Comparison of ENCODE assay signal across 8 cellular contexts in genomic region chr12:80083892-80084614, GRCh38. TPM values are rescaled to one million over a fixed set of nuclear protein-coding genes. Genes with fewer than 3 reads are reported as not detected.
DNase-seq lines count a peak whose midpoint lies in the region; ATAC-seq lines count a peak whose summit lies in the region.
"Not testable (repeated sequence)": the region's sequence is repeated elsewhere in the genome, so short reads cannot be mapped to it uniquely, and the experiment has no call there.

No MANE protein-coding gene starts in this region.

- H3K4me1 Mint-ChIP-seq in activated naive CD8-positive, alpha-beta T cell treated with anti-CD3 and anti-CD28 coated beads, Interleukin-2, amount 10 ng/mL, durations not matched to agents 7 days and 5 days: not testable (repeated sequence)
- H3K4me1 Mint-ChIP-seq in naive thymus-derived CD4-positive, alpha-beta T cell: peaks cover 6 to 28% (median 19%) of the 10 kb centered on the region in 7 donors

- not testable (repeated sequence) for H3K27me3 ChIP-seq in naive thymus-derived CD4-positive, alpha-beta T cell (ENCODE audit: control insufficient read depth in 2 of 2, insufficient read depth in 2 of 2, low read length in 2 of 2)

- H3K27ac ChIP-seq in naive thymus-derived CD4-positive, alpha-beta T cell (ENCODE audit: low read depth, low read length): not testable (repeated sequence)

- ATAC-seq in GM21529 (IDR thresholded peaks at IDR 0.05; ENCODE audit: unreplicated experiment) (peak; percentile 78), HG03354 (IDR thresholded peaks at IDR 0.05; ENCODE audit: poor library complexity, severe bottlenecking, unreplicated experiment) (peak; percentile 69)
- ATAC-seq in activated naive CD8-positive, alpha-beta T cell treated with anti-CD3 and anti-CD28 coated beads, Interleukin-2, amount 10 ng/mL, durations not matched to agents 7 days and 5 days (ENCODE audit: low read depth): peak; percentile 96
- peak; percentile 96 for ATAC-seq in naive thymus-derived CD4-positive, alpha-beta T cell

- H3K27ac Mint-ChIP-seq in activated naive CD8-positive, alpha-beta T cell treated with anti-CD3 and anti-CD28 coated beads, Interleukin-2, amount 10 ng/mL, durations not matched to agents 7 days and 5 days: peak overlapping the region; percentile 39
- H3K27ac Mint-ChIP-seq in naive thymus-derived CD4-positive, alpha-beta T cell: peak overlapping the region; percentile 22 to 92 (median 64)

- peaks cover 5 to 15% of the 10 kb centered on the region in 2 donors for H3K4me1 ChIP-seq in naive thymus-derived CD4-positive, alpha-beta T cell (ENCODE audit: control insufficient read depth in 2 of 2, insufficient read depth in 2 of 2, low read length in 2 of 2)

- not testable (repeated sequence) for H3K9me3 Mint-ChIP-seq in activated naive CD8-positive, alpha-beta T cell treated with anti-CD3 and anti-CD28 coated beads, Interleukin-2, amount 10 ng/mL, durations not matched to agents 7 days and 5 days
- peaks cover 14 to 50% (median 37%) of the 10 kb centered on the region in 11 donors for H3K9me3 Mint-ChIP-seq in naive thymus-derived CD4-positive, alpha-beta T cell

- intact Hi-C loops in naive thymus-derived CD4-positive, alpha-beta T cell (cut with micrococcal nuclease): loop anchor here in 1 of 2 donors (1.0 to 10.0 kb wide), 2 partner anchors 101 to 149 kb away; partner anchors contain the start of gene PPP1R12A

- not testable (repeated sequence) for H3K36me3 ChIP-seq in naive thymus-derived CD4-positive, alpha-beta T cell (ENCODE audit: control insufficient read depth in 2 of 3, insufficient read depth in 3 of 3, low read length in 3 of 3)

- not testable (repeated sequence) for H3K9me3 ChIP-seq in naive thymus-derived CD4-positive, alpha-beta T cell (ENCODE audit: control insufficient read depth in 2 of 3, low read length in 3 of 3)

- H3K4me3 ChIP-seq in naive thymus-derived CD4-positive, alpha-beta T cell (ENCODE audit: low read length): peak overlapping the region; percentile 27

- H3K36me3 Mint-ChIP-seq in activated naive CD8-positive, alpha-beta T cell treated with anti-CD3 and anti-CD28 coated beads, Interleukin-2, amount 10 ng/mL, durations not matched to agents 7 days and 5 days: not testable (repeated sequence)
- H3K36me3 Mint-ChIP-seq in naive thymus-derived CD4-positive, alpha-beta T cell: peaks cover 16 to 28% (median 22%) of the 10 kb centered on the region in 5 donors

- DNase-seq in Daoy (ENCODE audit: low read depth) (peak; percentile 12), T-helper 1 cell (peak in 4 of 5 donors; percentile 19 to 68 (median 27))
- DNase-seq in activated CD8-positive, alpha-beta memory T cell treated with anti-CD3 and anti-CD28 coated beads for 24 hours: peak; percentile 64
- DNase-seq in activated naive CD8-positive, alpha-beta T cell treated with anti-CD3 and anti-CD28 coated beads, Interleukin-2, amount 10 ng/mL, durations not matched to agents 7 days and 5 days: peak; percentile 56
- peak in 8 of 9 donors; percentile 33 to 71 (median 58) for DNase-seq in naive thymus-derived CD4-positive, alpha-beta T cell
- peak; percentile 2 to 8 for DNase-seq in stimulated activated CD8-positive, alpha-beta memory T cell treated with anti-CD3 and anti-CD28 coated beads, Interleukin-4, amount 100 ng/mL, for 1 hour (ENCODE audit: low read depth in 2 of 2, low spot score in 1 of 2)

- CTCF ChIA-PET in naive thymus-derived CD4-positive, alpha-beta T cell (lab: Charles Lee): not testable (repeated sequence)

- not testable (repeated sequence) for H3K27me3 Mint-ChIP-seq in activated naive CD8-positive, alpha-beta T cell treated with anti-CD3 and anti-CD28 coated beads, Interleukin-2, amount 10 ng/mL, durations not matched to agents 7 days and 5 days
- H3K27me3 Mint-ChIP-seq in naive thymus-derived CD4-positive, alpha-beta T cell: peaks cover 0 to 21% (median 0%) of the 10 kb centered on the region in 5 donors

- POLR2A ChIA-PET in activated naive CD8-positive, alpha-beta T cell treated with anti-CD3 and anti-CD28 coated beads, Interleukin-2, amount 10 ng/mL, durations not matched to agents 7 days and 5 days (lab: Charles Lee): not testable (repeated sequence)
- POLR2A ChIA-PET in naive thymus-derived CD4-positive, alpha-beta T cell (lab: Charles Lee): interaction anchor here (1.5 kb wide), 1 partner anchor 150 kb away, joined by 4 read pairs; the partner anchor contains the start of gene PPP1R12A

- H3K4me3 Mint-ChIP-seq in activated naive CD8-positive, alpha-beta T cell treated with anti-CD3 and anti-CD28 coated beads, Interleukin-2, amount 10 ng/mL, durations not matched to agents 7 days and 5 days: peak overlapping the region; percentile 18
- peak overlapping the region; percentile 10 to 66 (median 58) for H3K4me3 Mint-ChIP-seq in naive thymus-derived CD4-positive, alpha-beta T cell

RNA-seq across cellular contexts. Expression of gene OTOGL, which starts 15.3 kb away (rescaled TPM):
- total RNA-seq in Daoy (2014; rRNA removed; shearing (Covaris generic)): 1.0 and 1.4 TPM in 2 replicates
- not detected for total RNA-seq in activated naive CD8-positive, alpha-beta T cell treated with anti-CD3 and anti-CD28 coated beads, Interleukin-2, amount 10 ng/mL, durations not matched to agents 7 days and 5 days
- total RNA-seq in naive thymus-derived CD4-positive, alpha-beta T cell: not detected
- not detected for polyA plus RNA-seq in naive thymus-derived CD4-positive, alpha-beta T cell

Comparison
In these comparisons a context has a peak if more than half of its experiments do, and no peak if none do; other contexts are left out.
1. DNase-seq: peak in every context shown above with its lines; median percentile 64 in activated CD8-positive, alpha-beta memory T cell treated with anti-CD3 and anti-CD28 coated beads for 24 hours; 58 in naive thymus-derived CD4-positive, alpha-beta T cell; 56 in activated naive CD8-positive, alpha-beta T cell treated with anti-CD3 and anti-CD28 coated beads, Interleukin-2, amount 10 ng/mL, durations not matched to agents 7 days and 5 days; 27 in T-helper 1 cell; 12 in Daoy; 5 in stimulated activated CD8-positive, alpha-beta memory T cell treated with anti-CD3 and anti-CD28 coated beads, Interleukin-4, amount 100 ng/mL, for 1 hour.